In the genomic region with DNA sequence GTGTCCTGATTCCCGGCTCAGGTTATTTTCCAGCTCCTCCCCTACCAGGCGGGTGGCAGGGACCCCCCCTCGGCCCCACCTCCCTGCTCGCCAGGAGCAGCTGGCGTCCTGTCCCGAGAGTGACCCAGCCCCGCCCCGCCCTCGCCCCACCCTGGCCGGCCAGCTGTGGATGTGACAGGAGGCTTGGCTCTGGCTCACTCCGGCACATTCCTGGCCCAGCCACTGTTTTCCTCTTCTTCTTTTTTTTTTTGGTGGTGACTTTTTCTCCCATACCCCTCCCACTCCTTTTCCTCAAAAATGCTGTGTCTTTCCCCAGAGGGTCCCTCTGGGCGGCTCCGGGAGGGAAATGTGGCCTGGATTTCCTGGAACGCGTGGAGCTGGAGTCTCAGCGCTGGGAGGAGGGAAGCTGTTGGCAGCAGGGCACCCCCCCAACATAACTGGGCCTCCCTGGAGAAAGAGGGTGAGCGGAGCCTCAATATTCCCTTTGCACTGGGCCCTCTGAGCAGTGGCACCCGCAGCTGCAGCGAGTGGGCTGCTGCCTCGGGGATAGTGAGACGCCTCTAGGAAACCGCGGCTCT, we compare ENCODE assay signal across 1 cellular context.
TF ChIP-seq lines count a peak whose summit lies in the region.

No MANE protein-coding gene starts in this region.

TF ChIP-seq in HCT116, 20 proteins besides CTCF, POLR2A, EP300 and RAD21:
- TF ChIP-seq YY1 (IDR thresholded peaks at IDR 0.05; ENCODE audit: extremely low read depth, insufficient replicate concordance, low read depth, low read length) = no peak
- TF ChIP-seq CEBPB (IDR thresholded peaks at IDR 0.05; ENCODE audit: low read depth) = no peak
TF ChIP-seq in HCT116: peak in this region for 0.
